ENCODE assay signal across 34 cellular contexts in the genomic region with DNA sequence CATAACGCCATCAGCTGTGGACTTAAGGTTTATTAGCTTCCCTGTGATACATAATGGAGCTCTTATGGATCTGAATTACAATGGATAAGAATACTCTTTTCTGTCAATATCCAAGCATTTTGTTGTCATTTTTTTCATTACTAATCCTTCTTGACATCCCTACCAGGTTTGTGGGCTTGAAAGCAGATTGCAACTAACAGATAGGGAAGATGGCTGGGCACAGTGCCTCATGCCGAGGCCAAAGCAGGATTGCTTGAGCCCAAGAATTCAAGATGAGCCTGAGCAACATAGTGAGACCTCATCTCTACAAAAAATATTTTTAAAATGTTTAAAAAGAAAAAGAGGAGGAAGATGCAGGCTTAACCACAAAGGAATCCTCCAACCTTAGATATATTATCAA.
"Had no signal": no experiment of that assay in that cellular context is flagged by ENCODE, and none has a peak within 500 bp of the region (broad histone marks: within the 10 kb centered on the region; RNA-seq: fewer than 3 reads in every experiment).

No MANE protein-coding gene starts in this region.

- FAIRE-seq: colon had no signal

- DNase-seq: activated CD4-positive, alpha-beta memory T cell treated with anti-CD3 and anti-CD28 coated beads, Interleukin-2, amount 10 ng/mL, durations not matched to agents 7 days and 5 days; activated CD4-positive, alpha-beta T cell treated with anti-CD3 and anti-CD28 coated beads for 1 hour; activated CD4-positive, alpha-beta T cell treated with anti-CD3 and anti-CD28 coated beads for 4 hours; activated CD4-positive, alpha-beta T cell treated with anti-CD3 and anti-CD28 coated beads, Interleukin-2, amount 10 ng/mL, durations not matched to agents 7 days and 5 days; activated CD4-positive, alpha-beta T cell treated with anti-CD3 and anti-CD28 coated beads, Interleukin-2, amount 50 U/mL, for 4 hours; activated CD8-positive, alpha-beta memory T cell treated with anti-CD3 and anti-CD28 coated beads, Interleukin-2, amount 50 U/mL, for 48 hours; activated gamma-delta T cell; activated naive CD4-positive, alpha-beta T cell; activated naive CD4-positive, alpha-beta T cell treated with anti-CD3 and anti-CD28 coated beads, Interleukin-2, amount 50 U/mL, for 16 hours; activated T-cell treated with anti-CD3 and anti-CD28 coated beads for 4 hours; activated T-cell treated with anti-CD3 and anti-CD28 coated beads, Interleukin-2, amount 50 U/mL, for 24 hours; activated T-cell treated with anti-CD3 and anti-CD28 coated beads, Interleukin-2, amount 50 U/mL, for 72 hours; amniotic stem cell; anterior cingulate cortex; body of pancreas; central memory CD4-positive, alpha-beta T cell; cortex of kidney; dermis blood vessel endothelial cell; effector CD4-positive, alpha-beta T cell; effector memory CD8-positive, alpha-beta T cell; erythroblast; foreskin keratinocyte; gastrocnemius medialis; glutamatergic neuron; heart left ventricle; T-cell; T1000 had no signal

- H3K4me3 ChIP-seq: body of pancreas, breast epithelium, cardiac muscle cell, esophagus muscularis mucosa, gastrocnemius medialis, heart left ventricle had no signal

- H3K27ac Mint-ChIP-seq: activated CD4-positive, alpha-beta memory T cell treated with anti-CD3 and anti-CD28 coated beads, Interleukin-2, amount 10 ng/mL, durations not matched to agents 7 days and 5 days; activated CD4-positive, alpha-beta T cell treated with anti-CD3 and anti-CD28 coated beads, Interleukin-2, amount 10 ng/mL, durations not matched to agents 7 days and 5 days; activated naive CD8-positive, alpha-beta T cell; activated T-cell treated with anti-CD3 and anti-CD28 coated beads, Interleukin-2, amount 50 U/mL, for 24 hours; activated T-cell treated with anti-CD3 and anti-CD28 coated beads, Interleukin-2, amount 50 U/mL, for 72 hours; T-cell; T-helper 1 cell treated with Interleukin-12 subunit alpha and Interleukin-12 subunit beta and Interleukin-4 antibody, amounts not matched to agents 30 μg/mL and 1 μg/mL, for 36 hours; T-helper 2 cell treated with Interferon-gamma antibody and Interleukin-4, amounts not matched to agents 5 μg/mL and 100 μg/mL, for 36 hours had no signal

- H3K27me3 ChIP-seq: body of pancreas, breast epithelium, cardiac muscle cell, esophagus muscularis mucosa, foreskin keratinocyte, gastrocnemius medialis, heart left ventricle had no signal

- ATAC-seq: activated T-cell treated with anti-CD3 and anti-CD28 coated beads, Interleukin-2, amount 50 U/mL, for 72 hours; body of pancreas; effector memory CD8-positive, alpha-beta T cell; foreskin keratinocyte; gastrocnemius medialis; heart left ventricle; T-cell had no signal

- H3K36me3 ChIP-seq: breast epithelium, cardiac muscle cell, gastrocnemius medialis had no signal

- H3K4me3 Mint-ChIP-seq: activated CD4-positive, alpha-beta memory T cell treated with anti-CD3 and anti-CD28 coated beads, Interleukin-2, amount 10 ng/mL, durations not matched to agents 7 days and 5 days; activated CD4-positive, alpha-beta T cell treated with anti-CD3 and anti-CD28 coated beads, Interleukin-2, amount 10 ng/mL, durations not matched to agents 7 days and 5 days; activated naive CD8-positive, alpha-beta T cell; activated T-cell treated with anti-CD3 and anti-CD28 coated beads, Interleukin-2, amount 50 U/mL, for 24 hours; activated T-cell treated with anti-CD3 and anti-CD28 coated beads, Interleukin-2, amount 50 U/mL, for 72 hours; effector memory CD8-positive, alpha-beta T cell; T-cell; T-helper 1 cell treated with Interleukin-12 subunit alpha and Interleukin-12 subunit beta and Interleukin-4 antibody, amounts not matched to agents 30 μg/mL and 1 μg/mL, for 36 hours; T-helper 2 cell treated with Interferon-gamma antibody and Interleukin-4, amounts not matched to agents 5 μg/mL and 100 μg/mL, for 36 hours had no signal

- H3K27ac ChIP-seq: body of pancreas, breast epithelium, cardiac muscle cell, esophagus muscularis mucosa, foreskin keratinocyte, gastrocnemius medialis, heart left ventricle had no signal

- H3K9me3 ChIP-seq: body of pancreas, gastrocnemius medialis had no signal

- H3K4me1 ChIP-seq: breast epithelium, esophagus muscularis mucosa, foreskin keratinocyte had no signal

- H3K27me3 Mint-ChIP-seq: activated CD4-positive, alpha-beta memory T cell treated with anti-CD3 and anti-CD28 coated beads, Interleukin-2, amount 10 ng/mL, durations not matched to agents 7 days and 5 days; activated CD4-positive, alpha-beta T cell treated with anti-CD3 and anti-CD28 coated beads, Interleukin-2, amount 10 ng/mL, durations not matched to agents 7 days and 5 days; activated naive CD8-positive, alpha-beta T cell; activated T-cell treated with anti-CD3 and anti-CD28 coated beads, Interleukin-2, amount 50 U/mL, for 24 hours; effector memory CD8-positive, alpha-beta T cell; T-cell had no signal
